In genomic region chr12:89469361-89469760, GRCh38 we compare ENCODE assay signal across 1 cellular context.
A peak's percentile ranks its signal among the peaks of the same experiment; 100 is the strongest.
TF ChIP-seq lines count a peak whose summit lies in the region.

No MANE protein-coding gene starts in this region.

TF ChIP-seq in GM12878, 131 proteins besides CTCF, POLR2A, EP300 and RAD21 (continued from another document):
- TF ChIP-seq PBX3 (IDR thresholded peaks at IDR 0.05; ENCODE audit: insufficient replicate concordance, low read depth, low read length) (no peak), NFIC (IDR thresholded peaks at IDR 0.05; ENCODE audit: low read depth, low read length) (peak; percentile 78; the same call in 1 of the 2 replicates), FOS (IDR thresholded peaks at IDR 0.05; ENCODE audit: borderline replicate concordance, extremely low read depth, insufficient read length) (no peak), SMAD1 (IDR thresholded peaks at IDR 0.05; ENCODE audit: low read depth, partially characterized antibody) (no peak), SKIL (IDR thresholded peaks at IDR 0.05; ENCODE audit: low read depth, poor library complexity, severe bottlenecking) (no peak), ZNF592 (IDR thresholded peaks at IDR 0.05) (no peak), BCL11A (IDR thresholded peaks at IDR 0.05; ENCODE audit: low read depth, low read length) (no peak), ZNF687 (IDR thresholded peaks at IDR 0.05) (no peak), TARDBP (IDR thresholded peaks at IDR 0.05; ENCODE audit: borderline replicate concordance) (no peak), MEF2A (IDR thresholded peaks at IDR 0.05; ENCODE audit: insufficient read depth, low read depth, low read length) (peak; percentile 71; the same call in 1 of the 2 replicates), CBX5 (IDR thresholded peaks at IDR 0.05; ENCODE audit: low read depth) (no peak), SIN3A (IDR thresholded peaks at IDR 0.05; ENCODE audit: low read depth, low read length) (no peak), WRNIP1 (IDR thresholded peaks at IDR 0.05; ENCODE audit: borderline replicate concordance, low read depth, low read length) (no peak), CUX1 (IDR thresholded peaks at IDR 0.05; ENCODE audit: insufficient replicate concordance, low read depth, low read length) (no peak), JUNB (IDR thresholded peaks at IDR 0.05) (peak; percentile 80), IKZF2 (IDR thresholded peaks at IDR 0.05) (peak in 1 of 2 experiments; percentile 54; a peak in 3 of 4 replicates), NR2F1 (conservative IDR thresholded peaks at IDR 0.05) (no peak), ESRRA (IDR thresholded peaks at IDR 0.05; ENCODE audit: low read length) (no peak), BHLHE40 (IDR thresholded peaks at IDR 0.05; ENCODE audit: borderline replicate concordance in 1 of 2, low read depth in 2 of 2, low read length in 1 of 2) (no peak), GABPA (IDR thresholded peaks at IDR 0.05; ENCODE audit: low read depth) (0 out of 2 replicates have a peak, but pooled peaks have one; percentile 23), ZNF274 (IDR thresholded peaks at IDR 0.05; ENCODE audit: insufficient read depth, insufficient read length) (no peak)
